Comparison of ENCODE assay signal across 8 cellular contexts in the genomic region with DNA sequence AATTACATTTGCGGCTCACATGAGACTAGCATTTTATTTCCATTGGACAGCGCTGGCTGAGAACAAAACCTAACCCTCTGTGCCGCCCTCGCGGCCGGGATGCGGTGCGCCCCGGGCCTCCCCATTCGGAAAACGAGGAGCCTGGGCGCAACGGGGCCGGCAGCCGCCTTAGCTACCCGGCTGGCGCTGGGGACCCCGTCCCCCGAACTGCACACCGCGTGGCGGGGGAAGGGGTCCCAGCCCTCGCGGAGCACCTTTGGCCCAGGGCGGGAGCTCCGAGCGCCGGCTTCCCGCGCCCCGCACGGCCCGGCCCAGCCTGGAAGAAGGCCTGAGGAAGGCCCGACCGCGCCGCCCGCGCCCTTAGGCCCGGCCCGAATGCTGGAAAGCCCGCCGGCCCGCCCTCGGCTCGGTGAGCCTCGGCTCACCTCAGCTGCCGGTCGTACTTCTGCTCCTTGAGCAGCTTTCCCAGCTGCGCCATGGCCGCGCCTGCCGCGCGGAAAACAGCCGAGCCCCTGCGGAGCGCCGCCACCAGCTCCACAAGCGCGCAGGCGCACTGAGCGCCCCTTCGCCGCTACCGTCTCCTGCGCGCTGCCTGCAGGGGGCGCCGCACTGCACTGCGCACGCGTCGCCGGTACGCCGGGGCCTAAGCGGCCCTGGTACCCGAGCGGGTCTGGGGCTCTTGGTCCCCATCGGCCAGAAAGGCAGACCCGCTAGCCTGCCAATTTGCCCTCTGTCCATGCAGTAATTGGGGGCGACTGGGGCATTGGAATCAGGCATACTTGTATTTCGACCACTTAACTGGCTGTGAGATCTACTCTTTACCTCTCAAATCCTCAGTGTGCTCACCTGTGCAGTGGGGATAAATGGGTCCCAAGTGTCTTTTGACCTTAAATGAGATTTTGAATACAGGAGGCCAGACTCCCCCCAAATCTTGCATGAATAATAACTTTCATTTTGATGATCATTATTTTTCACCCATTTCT. TPM values are rescaled to one million over a fixed set of nuclear protein-coding genes. Genes with fewer than 3 reads are reported as not detected.
DNase-seq lines count a peak whose midpoint lies in the region; ATAC-seq and TF ChIP-seq lines count a peak whose summit lies in the region.

Gene NAE1, minus strand, starts transcription at position 555 of the 983 bp plus-strand sequence. Its CDS starts 77 bp downstream, at position 478.

- H3K27ac ChIP-seq in dorsolateral prefrontal cortex: peak within 1 kb of the TSS in 58 of 59 donors; percentile 35 to 96 (median 89)

- WGBS in lower leg skin, 2 donors: 1 to 2% methylated on average over 19 to 40 of the region's 84 CpGs

- H3K9me3 Mint-ChIP-seq in CD14-positive monocyte: peaks cover 0 to 2% (median 0%) of the 10 kb centered on the region in 7 donors

- H3K36me3 Mint-ChIP-seq in CD14-positive monocyte: peaks cover 13 to 21% of the 10 kb centered on the region in 2 donors

- peak; percentile 78 for DNase-seq in CD14-positive monocyte (ENCODE audit: low spot score)
- DNase-seq in NCI-H69 (lab: John Stamatoyannopoulos, UW): peak; percentile 87
- DNase-seq in activated CD4-positive, alpha-beta T cell treated with anti-CD3 and anti-CD28 coated beads, Interleukin-2, amount 50 U/mL, for 4 hours: peak; percentile 79 to 82
- peak; percentile 61 to 92 (median 77) for DNase-seq in dorsolateral prefrontal cortex
- DNase-seq in lower leg skin (ENCODE audit: low spot score in 2 of 2): peak; percentile 58 to 95
- DNase-seq in stimulated activated CD4-positive, alpha-beta T cell treated with anti-CD3 and anti-CD28 coated beads, Interleukin-4, amount 100 ng/mL, for 48 hours (ENCODE audit: low read depth in 2 of 2): peak; percentile 84 to 87

- H3K4me3 ChIP-seq in dorsolateral prefrontal cortex: peak within 1 kb of the TSS; percentile 40 to 99 (median 90)
- peak within 1 kb of the TSS; percentile 64 for H3K4me3 ChIP-seq in lower leg skin (ENCODE audit: low read depth, poor library complexity, severe bottlenecking)

- TF ChIP-seq POLR2A in lower leg skin (IDR thresholded peaks at IDR 0.05): peak in 1 of 2 donors; percentile 71

- H3K4me3 Mint-ChIP-seq in CD14-positive monocyte: peak within 1 kb of the TSS; percentile 74 to 81

- TF ChIP-seq CTCF in CD14-positive monocyte (IDR thresholded peaks at IDR 0.05) (peak; percentile 98), dorsolateral prefrontal cortex (IDR thresholded peaks at IDR 0.05 in 54 of 56, conservative IDR thresholded peaks at IDR 0.05 in 2 of 56; ENCODE audit: low read depth in 1 of 56, partially characterized antibody in 56 of 56) (peak; percentile 57 to 99 (median 95)), lower leg skin (IDR thresholded peaks at IDR 0.05) (peak in 1 of 3 donors; percentile 64)

- peaks cover 13 to 18% (median 15%) of the 10 kb centered on the region in 3 donors for H3K27me3 Mint-ChIP-seq in CD14-positive monocyte (ENCODE audit: low read depth in 3 of 3)

- ATAC-seq in GM19351 (IDR thresholded peaks at IDR 0.05; ENCODE audit: unreplicated experiment): peak; percentile 94
- peak; percentile 95 for ATAC-seq in HG03521 (IDR thresholded peaks at IDR 0.05; ENCODE audit: unreplicated experiment)

- intact Hi-C loops in CD14-positive monocyte (cut with micrococcal nuclease) (loop anchor here (5.0 kb wide), 1 partner anchor 37 kb away; no protein-coding TSS in a partner anchor), dorsolateral prefrontal cortex (cut with DNase I) (loop anchor here (2.0 to 5.0 kb wide), 4 partner anchors 38 to 103 kb away; partner anchors contain the start of gene DYNC1LI2 (in 1 of the 2)), lower leg skin (cut with DNase I; ENCODE audit: low total_unique reads) (no loop called here)

- H3K27me3 ChIP-seq in dorsolateral prefrontal cortex: no peaks in the 10 kb centered on the region

- peaks cover 15% of the 10 kb centered on the region for H3K4me1 Mint-ChIP-seq in CD14-positive monocyte

- H3K27ac Mint-ChIP-seq in CD14-positive monocyte: peak within 1 kb of the TSS in 1 of 7 donors; percentile 2

RNA-seq across cellular contexts. Expression of gene NAE1, which starts in this region (rescaled TPM):
- 10 to 100 TPM; 16.8 to 18.6 TPM for polyA plus RNA-seq in CD14-positive monocyte
- total RNA-seq in dorsolateral prefrontal cortex (100 to 1,000 TPM in 1 of 120 experiments, 10 to 100 TPM in 119; 42.3 to 101 (median 76.7) TPM), lower leg skin (10 to 100 TPM; 36.9 to 49.1 (median 41.3) TPM)

Comparison
In these comparisons a context has a peak if more than half of its experiments do, and no peak if none do; other contexts are left out.
1. Peak in every context shown above with its lines: DNase-seq, ATAC-seq, H3K4me3 ChIP-seq and H3K27ac ChIP-seq.